1 cellular context compared by ENCODE assay signal in the genomic region with DNA sequence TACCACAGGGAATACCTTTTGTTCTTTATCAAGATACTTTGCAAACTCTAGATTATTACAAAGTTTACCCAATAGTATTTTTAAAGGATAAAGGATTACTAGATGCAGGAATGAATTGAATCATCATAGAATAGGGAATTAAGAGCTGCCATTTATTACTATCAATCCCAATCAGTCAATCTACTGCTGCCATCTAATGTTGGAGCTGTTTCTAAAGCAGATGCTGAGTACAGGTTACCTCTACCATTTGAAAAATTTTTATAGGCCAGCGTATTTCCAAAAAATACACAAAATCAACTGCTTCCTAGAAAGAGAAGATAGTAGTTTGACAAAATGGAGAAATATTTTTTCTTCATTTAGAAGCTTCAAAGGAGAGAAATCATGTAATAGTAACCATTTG.
TF ChIP-seq lines count a peak whose summit lies in the region.

No MANE protein-coding gene starts in this region.

TF ChIP-seq in GM23338, 12 proteins besides CTCF, POLR2A, EP300 and RAD21 (continued from another document):
- TF ChIP-seq, protein P1, sequence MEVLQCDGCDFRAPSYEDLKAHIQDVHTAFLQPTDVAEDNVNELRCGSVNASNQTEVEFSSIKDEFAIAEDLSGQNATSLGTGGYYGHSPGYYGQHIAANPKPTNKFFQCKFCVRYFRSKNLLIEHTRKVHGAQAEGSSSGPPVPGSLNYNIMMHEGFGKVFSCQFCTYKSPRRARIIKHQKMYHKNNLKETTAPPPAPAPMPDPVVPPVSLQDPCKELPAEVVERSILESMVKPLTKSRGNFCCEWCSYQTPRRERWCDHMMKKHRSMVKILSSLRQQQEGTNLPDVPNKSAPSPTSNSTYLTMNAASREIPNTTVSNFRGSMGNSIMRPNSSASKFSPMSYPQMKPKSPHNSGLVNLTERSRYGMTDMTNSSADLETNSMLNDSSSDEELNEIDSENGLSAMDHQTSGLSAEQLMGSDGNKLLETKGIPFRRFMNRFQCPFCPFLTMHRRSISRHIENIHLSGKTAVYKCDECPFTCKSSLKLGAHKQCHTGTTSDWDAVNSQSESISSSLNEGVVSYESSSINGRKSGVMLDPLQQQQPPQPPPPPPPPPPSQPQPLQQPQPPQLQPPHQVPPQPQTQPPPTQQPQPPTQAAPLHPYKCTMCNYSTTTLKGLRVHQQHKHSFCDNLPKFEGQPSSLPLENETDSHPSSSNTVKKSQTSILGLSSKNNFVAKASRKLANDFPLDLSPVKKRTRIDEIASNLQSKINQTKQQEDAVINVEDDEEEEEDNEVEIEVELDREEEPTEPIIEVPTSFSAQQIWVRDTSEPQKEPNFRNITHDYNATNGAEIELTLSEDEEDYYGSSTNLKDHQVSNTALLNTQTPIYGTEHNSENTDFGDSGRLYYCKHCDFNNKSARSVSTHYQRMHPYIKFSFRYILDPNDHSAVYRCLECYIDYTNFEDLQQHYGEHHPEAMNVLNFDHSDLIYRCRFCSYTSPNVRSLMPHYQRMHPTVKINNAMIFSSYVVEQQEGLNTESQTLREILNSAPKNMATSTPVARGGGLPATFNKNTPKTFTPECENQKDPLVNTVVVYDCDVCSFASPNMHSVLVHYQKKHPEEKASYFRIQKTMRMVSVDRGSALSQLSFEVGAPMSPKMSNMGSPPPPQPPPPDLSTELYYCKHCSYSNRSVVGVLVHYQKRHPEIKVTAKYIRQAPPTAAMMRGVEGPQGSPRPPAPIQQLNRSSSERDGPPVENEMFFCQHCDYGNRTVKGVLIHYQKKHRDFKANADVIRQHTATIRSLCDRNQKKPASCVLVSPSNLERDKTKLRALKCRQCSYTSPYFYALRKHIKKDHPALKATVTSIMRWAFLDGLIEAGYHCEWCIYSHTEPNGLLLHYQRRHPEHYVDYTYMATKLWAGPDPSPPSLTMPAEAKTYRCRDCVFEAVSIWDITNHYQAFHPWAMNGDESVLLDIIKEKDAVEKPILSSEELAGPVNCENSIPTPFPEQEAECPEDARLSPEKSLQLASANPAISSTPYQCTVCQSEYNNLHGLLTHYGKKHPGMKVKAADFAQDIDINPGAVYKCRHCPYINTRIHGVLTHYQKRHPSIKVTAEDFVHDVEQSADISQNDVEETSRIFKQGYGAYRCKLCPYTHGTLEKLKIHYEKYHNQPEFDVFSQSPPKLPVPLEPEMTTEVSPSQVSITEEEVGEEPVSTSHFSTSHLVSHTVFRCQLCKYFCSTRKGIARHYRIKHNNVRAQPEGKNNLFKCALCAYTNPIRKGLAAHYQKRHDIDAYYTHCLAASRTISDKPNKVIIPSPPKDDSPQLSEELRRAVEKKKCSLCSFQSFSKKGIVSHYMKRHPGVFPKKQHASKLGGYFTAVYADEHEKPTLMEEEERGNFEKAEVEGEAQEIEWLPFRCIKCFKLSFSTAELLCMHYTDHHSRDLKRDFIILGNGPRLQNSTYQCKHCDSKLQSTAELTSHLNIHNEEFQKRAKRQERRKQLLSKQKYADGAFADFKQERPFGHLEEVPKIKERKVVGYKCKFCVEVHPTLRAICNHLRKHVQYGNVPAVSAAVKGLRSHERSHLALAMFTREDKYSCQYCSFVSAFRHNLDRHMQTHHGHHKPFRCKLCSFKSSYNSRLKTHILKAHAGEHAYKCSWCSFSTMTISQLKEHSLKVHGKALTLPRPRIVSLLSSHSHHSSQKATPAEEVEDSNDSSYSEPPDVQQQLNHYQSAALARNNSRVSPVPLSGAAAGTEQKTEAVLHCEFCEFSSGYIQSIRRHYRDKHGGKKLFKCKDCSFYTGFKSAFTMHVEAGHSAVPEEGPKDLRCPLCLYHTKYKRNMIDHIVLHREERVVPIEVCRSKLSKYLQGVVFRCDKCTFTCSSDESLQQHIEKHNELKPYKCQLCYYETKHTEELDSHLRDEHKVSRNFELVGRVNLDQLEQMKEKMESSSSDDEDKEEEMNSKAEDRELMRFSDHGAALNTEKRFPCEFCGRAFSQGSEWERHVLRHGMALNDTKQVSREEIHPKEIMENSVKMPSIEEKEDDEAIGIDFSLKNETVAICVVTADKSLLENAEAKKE (CRISPR knock-in tag; IDR thresholded peaks at IDR 0.05) = no peak
- TF ChIP-seq JUNB (IDR thresholded peaks at IDR 0.05; ENCODE audit: unreplicated experiment) = no peak
- TF ChIP-seq ZNF114 (CRISPR knock-in tag; IDR thresholded peaks at IDR 0.05) = no peak
- TF ChIP-seq STAT1 (IDR thresholded peaks at IDR 0.05; ENCODE audit: unreplicated experiment) = no peak
- TF ChIP-seq, protein P2, sequence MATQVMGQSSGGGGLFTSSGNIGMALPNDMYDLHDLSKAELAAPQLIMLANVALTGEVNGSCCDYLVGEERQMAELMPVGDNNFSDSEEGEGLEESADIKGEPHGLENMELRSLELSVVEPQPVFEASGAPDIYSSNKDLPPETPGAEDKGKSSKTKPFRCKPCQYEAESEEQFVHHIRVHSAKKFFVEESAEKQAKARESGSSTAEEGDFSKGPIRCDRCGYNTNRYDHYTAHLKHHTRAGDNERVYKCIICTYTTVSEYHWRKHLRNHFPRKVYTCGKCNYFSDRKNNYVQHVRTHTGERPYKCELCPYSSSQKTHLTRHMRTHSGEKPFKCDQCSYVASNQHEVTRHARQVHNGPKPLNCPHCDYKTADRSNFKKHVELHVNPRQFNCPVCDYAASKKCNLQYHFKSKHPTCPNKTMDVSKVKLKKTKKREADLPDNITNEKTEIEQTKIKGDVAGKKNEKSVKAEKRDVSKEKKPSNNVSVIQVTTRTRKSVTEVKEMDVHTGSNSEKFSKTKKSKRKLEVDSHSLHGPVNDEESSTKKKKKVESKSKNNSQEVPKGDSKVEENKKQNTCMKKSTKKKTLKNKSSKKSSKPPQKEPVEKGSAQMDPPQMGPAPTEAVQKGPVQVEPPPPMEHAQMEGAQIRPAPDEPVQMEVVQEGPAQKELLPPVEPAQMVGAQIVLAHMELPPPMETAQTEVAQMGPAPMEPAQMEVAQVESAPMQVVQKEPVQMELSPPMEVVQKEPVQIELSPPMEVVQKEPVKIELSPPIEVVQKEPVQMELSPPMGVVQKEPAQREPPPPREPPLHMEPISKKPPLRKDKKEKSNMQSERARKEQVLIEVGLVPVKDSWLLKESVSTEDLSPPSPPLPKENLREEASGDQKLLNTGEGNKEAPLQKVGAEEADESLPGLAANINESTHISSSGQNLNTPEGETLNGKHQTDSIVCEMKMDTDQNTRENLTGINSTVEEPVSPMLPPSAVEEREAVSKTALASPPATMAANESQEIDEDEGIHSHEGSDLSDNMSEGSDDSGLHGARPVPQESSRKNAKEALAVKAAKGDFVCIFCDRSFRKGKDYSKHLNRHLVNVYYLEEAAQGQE (IDR thresholded peaks at IDR 0.05; ENCODE audit: unreplicated experiment) = no peak
- TF ChIP-seq POLR2AphosphoS5 (IDR thresholded peaks at IDR 0.05; ENCODE audit: low read depth) = no peak
TF ChIP-seq in GM23338: peak in this region for 0.
